9 cellular contexts compared by ENCODE assay signal in the genomic region with DNA sequence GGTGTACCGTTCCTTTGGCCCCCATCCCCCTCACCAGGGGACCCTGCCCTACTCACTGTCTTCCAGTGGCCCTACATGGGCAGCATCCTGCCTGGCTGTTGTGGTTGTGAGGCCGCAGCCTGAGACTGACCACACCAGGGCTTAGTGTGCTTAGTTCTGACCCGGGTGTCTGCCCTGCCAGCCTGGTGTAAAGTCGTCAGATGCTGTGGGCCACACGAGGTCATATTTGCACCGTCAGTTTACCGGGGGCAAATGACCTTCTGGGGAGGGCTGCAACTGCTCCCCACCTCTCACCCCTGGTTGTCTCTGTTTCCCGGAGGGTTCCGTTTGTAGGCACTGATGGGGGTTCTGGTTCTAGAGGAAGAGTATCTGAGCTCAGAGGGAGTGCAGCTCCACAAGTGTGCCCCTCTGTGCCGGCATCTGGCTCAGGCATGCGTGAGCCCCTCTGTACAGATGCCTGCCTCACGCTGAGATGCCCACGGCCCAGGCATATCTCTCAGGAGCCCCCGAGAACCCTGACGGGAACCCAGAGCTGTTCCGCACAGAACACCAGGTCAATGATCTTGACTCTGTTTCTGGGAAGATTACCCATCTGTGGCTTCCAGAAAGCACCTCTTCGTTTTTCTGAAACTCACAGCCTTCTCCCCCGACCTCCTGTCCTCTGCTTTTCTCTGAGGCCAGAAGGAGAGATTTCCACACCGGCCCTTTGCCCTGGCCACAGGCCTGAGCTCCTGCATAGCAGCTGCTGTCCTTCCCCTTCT. TPM values are rescaled to one million over a fixed set of nuclear protein-coding genes. Genes with fewer than 3 reads are reported as not detected.
DNase-seq lines count a peak whose midpoint lies in the region; ATAC-seq and TF ChIP-seq lines count a peak whose summit lies in the region.
"Had no signal": no experiment of that assay in that cellular context is flagged by ENCODE, and none has a peak within 500 bp of the region (broad histone marks: within the 10 kb centered on the region; RNA-seq: fewer than 3 reads in every experiment).

No MANE protein-coding gene starts in this region.

- in situ Hi-C loops in ACHN (cut with HindIII; ENCODE audit: low pct_ligation_motif_present, low pct_unique_long_range_greater_than_20kb, low sequenced_read_pairs): no loop called here
- in situ Hi-C loops in G401 (cut with HindIII; ENCODE audit: low sequenced_read_pairs): no loop called here

- H4K20me1 ChIP-seq in BLaER1 treated with 17β-estradiol and CSF1 and Interleukin-3, amounts not matched to agents 10 nM and 100 nM: peaks cover 100% of the 10 kb centered on the region in 11 experiments
- peaks cover 12% of the 10 kb centered on the region; the same call in 1 of the 2 replicates for H4K20me1 ChIP-seq in OCI-LY7 (ENCODE audit: insufficient read depth, low read length)

- CTCF ChIA-PET in OCI-LY7 (lab: Charles Lee; ENCODE audit: unreplicated experiment): no interaction called here

- H3K4me2 ChIP-seq in BLaER1 treated with 17β-estradiol and CSF1 and Interleukin-3, amounts not matched to agents 10 nM and 100 nM: peak overlapping the region; percentile 86 to 99 (median 94)
- H3K4me2 ChIP-seq in OCI-LY7 (ENCODE audit: low read length): peak overlapping the region; percentile 86

- H3K4me1 ChIP-seq in BLaER1 treated with 17β-estradiol and CSF1 and Interleukin-3, amounts not matched to agents 10 nM and 100 nM: peaks cover 99 to 100% (median 100%) of the 10 kb centered on the region in 10 experiments
- H3K4me1 ChIP-seq in OCI-LY7 (ENCODE audit: insufficient read depth, low read length, poor library complexity, severe bottlenecking) (peaks cover 98% of the 10 kb centered on the region), lung (ENCODE audit: control insufficient read depth in 2 of 2, insufficient read depth in 2 of 2, low read length in 2 of 2) (peaks cover 53 to 82% of the 10 kb centered on the region in 2 donors)

- DNase-seq in OCI-LY7 (ENCODE audit: low spot score) (peak; percentile 53), lung (ENCODE audit: low spot score) (no peak), ACHN (no peak), hippocampal formation (lab: John Stamatoyannopoulos, UW) (no peak), G401 (ENCODE audit: low spot score) (no peak)

- TF ChIP-seq CTCF in OCI-LY7 (conservative IDR thresholded peaks at IDR 0.05; ENCODE audit: low read length) (no peak), lung (IDR thresholded peaks at IDR 0.05; ENCODE audit: control extremely low read depth, extremely low read depth) (no peak)

- peak overlapping the region; percentile 15 to 67 (median 53) for H3K9ac ChIP-seq in BLaER1 treated with 17β-estradiol and CSF1 and Interleukin-3, amounts not matched to agents 10 nM and 100 nM

- H3K79me2 ChIP-seq in OCI-LY7 (ENCODE audit: insufficient read depth, low read depth, low read length): peaks cover 100% of the 10 kb centered on the region

- no peaks in the 10 kb centered on the region for H3K9me2 ChIP-seq in OCI-LY7 (ENCODE audit: insufficient read depth, low read length)

- intact Hi-C loops in OCI-LY7 (cut with micrococcal nuclease; ENCODE audit: unreplicated experiment): loop anchor here (2.0 to 5.0 kb wide), 2 partner anchors 17 to 92 kb away; no protein-coding TSS in a partner anchor

- H2AFZ ChIP-seq in OCI-LY7 (ENCODE audit: low read length): no peak overlapping the region

- no peaks in the 10 kb centered on the region for H3K27me3 ChIP-seq in BLaER1 treated with 17β-estradiol and CSF1 and Interleukin-3, amounts not matched to agents 10 nM and 100 nM
- no peaks in the 10 kb centered on the region for H3K27me3 ChIP-seq in lung (ENCODE audit: control insufficient read depth, insufficient read depth)

- 72 to 78% methylated on average over 19 of the region's 19 CpGs for WGBS in lung, 2 donors

- H3K36me3 ChIP-seq in BLaER1 treated with 17β-estradiol and CSF1 and Interleukin-3, amounts not matched to agents 10 nM and 100 nM: peaks cover 13 to 63% (median 32%) of the 10 kb centered on the region in 11 experiments; a peak in 21 of 22 replicates
- H3K36me3 ChIP-seq in OCI-LY7 (ENCODE audit: insufficient read depth, low read length) (peaks cover 42% of the 10 kb centered on the region; the same call in 1 of the 2 replicates), lung (ENCODE audit: control insufficient read depth in 2 of 2, insufficient read depth in 2 of 2, low read length in 2 of 2) (peaks cover 0 to 11% of the 10 kb centered on the region in 2 donors)

- H3K4me3 ChIP-seq in BLaER1 treated with 17β-estradiol and CSF1 and Interleukin-3, amounts not matched to agents 10 nM and 100 nM: peak overlapping the region in 1 of 10 experiments; percentile 6; a peak in 1 of 20 replicates
- peak overlapping the region; percentile 57 for H3K4me3 ChIP-seq in OCI-LY7 (ENCODE audit: low read depth, low read length, poor library complexity, severe bottlenecking)
- H3K4me3 ChIP-seq in lung: no peak overlapping the region
- H3K4me3 ChIP-seq: SK-N-MC had no signal

- POLR2A ChIA-PET in OCI-LY7 (lab: Charles Lee): interaction anchor here (1.0 to 2.8 kb wide), 4 partner anchors 9 to 31 kb away, joined by 3 to 10 read pairs (median 4); no protein-coding TSS in a partner anchor

- H3K27ac ChIP-seq in BLaER1 treated with 17β-estradiol and CSF1 and Interleukin-3, amounts not matched to agents 10 nM and 100 nM: peak overlapping the region in 9 of 11 experiments; percentile 10 to 58 (median 43); a peak in 15 of 22 replicates
- H3K27ac ChIP-seq in OCI-LY7 (ENCODE audit: low read depth, low read length, poor library complexity, severe bottlenecking): peak overlapping the region; percentile 84
- H3K27ac ChIP-seq in lung (ENCODE audit: low read depth in 1 of 2, low read length in 1 of 2): peak overlapping the region; percentile 5 to 84
- H3K27ac ChIP-seq: SK-N-MC had no signal

- peak; percentile 22 for ATAC-seq in GM21381 (IDR thresholded peaks at IDR 0.05; ENCODE audit: unreplicated experiment)
- ATAC-seq in lung (ENCODE audit: insufficient read depth, low FRiP score): no peak
- no peak for ATAC-seq in HG03520 (IDR thresholded peaks at IDR 0.05; ENCODE audit: unreplicated experiment)

- no TSS peak for BruUV-seq in OCI-LY7 (replicated peaks; lab: Mats Ljungman, UMichigan)

- no peaks in the 10 kb centered on the region for H3K9me3 ChIP-seq in BLaER1 treated with 17β-estradiol and CSF1 and Interleukin-3, amounts not matched to agents 10 nM and 100 nM (replicated peaks in 1 of 11)
- H3K9me3 ChIP-seq in OCI-LY7 (ENCODE audit: low read length): no peaks in the 10 kb centered on the region
- peaks cover 0 to 1% of the 10 kb centered on the region in 2 donors for H3K9me3 ChIP-seq in lung (ENCODE audit: control insufficient read depth in 2 of 2, insufficient read depth in 1 of 2, low read length in 1 of 2)

RNA-seq across cellular contexts. Expression of a gene that starts 19.2 kb away (rescaled TPM):
- 62.0 and 64.6 TPM in 2 replicates for total RNA-seq in OCI-LY7 (2014; rRNA removed; shearing (Covaris generic))
- total RNA-seq in OCI-LY7 (2022): 62.6 and 63.2 TPM in 2 replicates
- 100 to 1,000 TPM in 1 of 2 donors, 10 to 100 TPM in 1; 38.3 to 157 TPM for total RNA-seq in lung
- 10 to 100 TPM; 47.1 to 63.2 TPM for polyA plus RNA-seq in lung
- total RNA-seq in G401 (2014; rRNA removed; shearing (Covaris generic)): 7.6 and 14.2 TPM in 2 replicates
